ENCODE assay signal across 8 cellular contexts in genomic region chr1:175023043-175023921, GRCh38. TPM values are rescaled to one million over a fixed set of nuclear protein-coding genes. Genes with fewer than 3 reads are reported as not detected.
A peak's percentile ranks its signal among the peaks of the same experiment; 100 is the strongest.
DNase-seq lines count a peak whose midpoint lies in the region; ATAC-seq, FAIRE-seq and TF ChIP-seq lines count a peak whose summit lies in the region.

Gene MRPS14 (minus strand): TSS chr1:175023425. CDS start chr1:175023408, 17 bp downstream.

- no peaks in the 10 kb centered on the region for H3K27me3 ChIP-seq in BE2C

- FAIRE-seq in GM19239 (lab: Jason Lieb, UNC) = peak; percentile 97
- peak; percentile 36 for FAIRE-seq in colon (lab: Jason Lieb, UNC)

- peak within 1 kb of the TSS; percentile 100 for H3K4me3 ChIP-seq in BE2C (ENCODE audit: low read depth, low read length)

- H3K36me3 ChIP-seq in BE2C = peaks cover 11% of the 10 kb centered on the region

- TF ChIP-seq CTCF in BE2C (IDR thresholded peaks at IDR 0.05; ENCODE audit: low read depth, low read length) = no peak

- peak; percentile 77 for ATAC-seq in HG03457 (IDR thresholded peaks at IDR 0.05; ENCODE audit: unreplicated experiment)

- no peaks in the 10 kb centered on the region for H3K9me3 ChIP-seq in BE2C

- peak; percentile 99 for DNase-seq in BE2C
- DNase-seq in GM19239 (ENCODE audit: insufficient read length, low spot score) = peak; percentile 79
- DNase-seq in NCI-H524 treated with DMSO at 0.1 percent for 48 hours (lab: John Stamatoyannopoulos, UW) = peak; percentile 81
- DNase-seq in activated CD4-positive, alpha-beta T cell treated with anti-CD3 and anti-CD28 coated beads for 4 hours = peak; percentile 97 to 99
- DNase-seq in kidney tubule cell (ENCODE audit: low spot score) = peak; percentile 97
- DNase-seq in stimulated activated CD4-positive, alpha-beta T cell treated with anti-CD3 and anti-CD28 coated beads, Interleukin-1b, Interleukin-23, amount 100 ng/mL, for 24 hours (ENCODE audit: low read depth in 4 of 4, low spot score in 1 of 4) = peak; percentile 88 to 98 (median 98)

- no peaks in the 10 kb centered on the region for H3K4me1 ChIP-seq in BE2C

RNA-seq across cellular contexts. Expression of gene MRPS14, which starts in this region (rescaled TPM):
- polyA plus RNA-seq in BE2C (2012; ENCODE audit: insufficient read depth, insufficient read length, low read depth) = 65.0 TPM

Comparison
In these comparisons a context has a peak if more than half of its experiments do, and no peak if none do; other contexts are left out.
1. Peak in every context shown above with its lines: DNase-seq, ATAC-seq and H3K4me3 ChIP-seq.